ENCODE assay signal across 30 cellular contexts in genomic region chr1:19137158-19137557, GRCh38.
"Had no signal": no experiment of that assay in that cellular context is flagged by ENCODE, and none has a peak within 500 bp of the region (broad histone marks: within the 10 kb centered on the region; RNA-seq: fewer than 3 reads in every experiment).

No MANE protein-coding gene starts in this region.

- H3K9ac ChIP-seq: neural progenitor cell, parathyroid adenoma had no signal

- H3K9me3 ChIP-seq: neutrophil, suprapubic skin, thoracic aorta, upper lobe of right lung had no signal

- ATAC-seq: left colon; left lung; natural killer cell; sciatic nerve; stimulated activated effector memory CD8-positive, alpha-beta T cell treated with anti-CD3 and anti-CD28 coated beads, Interleukin-12 subunit alpha, Interleukin-12 subunit beta, amount 100 ng/mL, for 72 hours; upper lobe of right lung had no signal

- H3K4me1 Mint-ChIP-seq: immature natural killer cell; mesothelial cell of epicardium; naive B cell; natural killer cell; nephron progenitor cell; neural progenitor cell; stimulated activated effector memory CD8-positive, alpha-beta T cell treated with anti-CD3 and anti-CD28 coated beads, Interleukin-12 subunit alpha, Interleukin-12 subunit beta, amount 100 ng/mL, for 72 hours had no signal

- H3K27me3 ChIP-seq: left lung, neural progenitor cell, neutrophil, right atrium auricular region, suprapubic skin, tibial artery, upper lobe of right lung had no signal

- H2AFZ ChIP-seq: neural progenitor cell, parathyroid adenoma had no signal

- H3K27ac ChIP-seq: left lung, neural progenitor cell, neutrophil, parathyroid adenoma, right atrium auricular region, skin epidermis, suprapubic skin, thoracic aorta, tibial artery, upper lobe of right lung had no signal

- H3K27me3 Mint-ChIP-seq: naive B cell; stimulated activated naive CD8-positive, alpha-beta T cell treated with anti-CD3 and anti-CD28 coated beads, Interleukin-15, Interleukin-2, amounts not matched to agents 100 ng/mL and 50 ng/mL, for 24 hours had no signal

- H3K4me3 Mint-ChIP-seq: immature natural killer cell; mesothelial cell of epicardium; naive B cell; natural killer cell; nephron progenitor cell; neural progenitor cell; stimulated activated effector memory CD8-positive, alpha-beta T cell treated with anti-CD3 and anti-CD28 coated beads, Interleukin-12 subunit alpha, Interleukin-12 subunit beta, amount 100 ng/mL, for 72 hours; stimulated activated naive CD8-positive, alpha-beta T cell treated with anti-CD3 and anti-CD28 coated beads, Interleukin-15, Interleukin-2, amounts not matched to agents 100 ng/mL and 50 ng/mL, for 24 hours had no signal

- H3K4me2 ChIP-seq: neural progenitor cell had no signal

- H3K4me1 ChIP-seq: left lung, neural progenitor cell, parathyroid adenoma, right atrium auricular region, suprapubic skin, tibial artery, upper lobe of right lung had no signal

- DNase-seq: hypothalamus; immature natural killer cell; kidney; left colon; left lung; mesendoderm; naive B cell; natural killer cell; nephron progenitor cell; occipital lobe; stimulated activated CD4-positive, alpha-beta T cell treated with anti-CD3 and anti-CD28 coated beads, Interleukin-12 subunit alpha, Interleukin-12 subunit beta, amount 100 ng/mL, for 4 hours; stimulated activated CD4-positive, alpha-beta T cell treated with anti-CD3 and anti-CD28 coated beads, Interleukin-15, amount 100 ng/mL, for 24 hours; stimulated activated CD4-positive, alpha-beta T cell treated with anti-CD3 and anti-CD28 coated beads, Interleukin-2, amount 100 ng/mL, for 24 hours; stimulated activated CD4-positive, alpha-beta T cell treated with anti-CD3 and anti-CD28 coated beads, Interleukin-4, amount 100 ng/mL, for 1 hour; stimulated activated naive CD4-positive, alpha-beta T cell; tibial artery; trophoblast cell; upper lobe of right lung had no signal

- H3K4me3 ChIP-seq: left lung, lung, neural progenitor cell, right atrium auricular region, skin epidermis, suprapubic skin, thoracic aorta, tibial artery, upper lobe of right lung had no signal

- H3K9me3 Mint-ChIP-seq: stimulated activated effector memory CD8-positive, alpha-beta T cell treated with anti-CD3 and anti-CD28 coated beads, Interleukin-12 subunit alpha, Interleukin-12 subunit beta, amount 100 ng/mL, for 72 hours had no signal

- H3K27ac Mint-ChIP-seq: mesothelial cell of epicardium; nephron progenitor cell; neural progenitor cell; stimulated activated effector memory CD8-positive, alpha-beta T cell treated with anti-CD3 and anti-CD28 coated beads, Interleukin-12 subunit alpha, Interleukin-12 subunit beta, amount 100 ng/mL, for 72 hours had no signal
